In genomic region chr22:37690407-37690806, GRCh38 we compare ENCODE assay signal across 26 cellular contexts.
"Had no signal": no experiment of that assay in that cellular context is flagged by ENCODE, and none has a peak within 500 bp of the region (broad histone marks: within the 10 kb centered on the region; RNA-seq: fewer than 3 reads in every experiment).

No MANE protein-coding gene starts in this region.

- H3K27me3 Mint-ChIP-seq: activated naive CD8-positive, alpha-beta T cell; memory B cell; naive thymus-derived CD4-positive, alpha-beta T cell; T-helper 17 cell had no signal

- H3K36me3 ChIP-seq: neural progenitor cell had no signal

- H3K9me3 Mint-ChIP-seq: activated T-helper 2 cell treated with anti-CD3 and anti-CD28 coated beads, Interferon-gamma antibody, Interleukin-2, Interleukin-4, amounts not matched to agents 10 μg/mL and 5 μg/mL and 100 μg/mL, durations not matched to agents 14 hours and 24 hours and 36 hours; memory B cell; naive thymus-derived CD4-positive, alpha-beta T cell; neural progenitor cell had no signal

- H3K4me3 Mint-ChIP-seq: activated naive CD8-positive, alpha-beta T cell; memory B cell; T-helper 17 cell had no signal

- H3K27ac ChIP-seq: coronary artery, dorsolateral prefrontal cortex, esophagus muscularis mucosa, neural progenitor cell, spleen, suprapubic skin, tibial artery, WERI-Rb-1 had no signal

- DNase-seq: activated CD4-positive, alpha-beta T cell treated with anti-CD3 and anti-CD28 coated beads for 48 hours; activated CD4-positive, alpha-beta T cell treated with anti-CD3 and anti-CD28 coated beads, Interleukin-2, amount 50 U/mL, for 48 hours; activated T-cell treated with anti-CD3 and anti-CD28 coated beads, Interleukin-2, amount 50 U/mL, for 48 hours; anterior cingulate cortex; dorsolateral prefrontal cortex; effector memory CD4-positive, alpha-beta T cell; foreskin melanocyte; left cardiac atrium; left ventricle myocardium superior; midbrain; naive thymus-derived CD4-positive, alpha-beta T cell; right cardiac atrium; spleen; stimulated activated naive CD4-positive, alpha-beta T cell; T-helper 17 cell; T1000; tibial artery; WERI-Rb-1 had no signal

- H3K27me3 ChIP-seq: dorsolateral prefrontal cortex, esophagus muscularis mucosa, neural progenitor cell, spleen, suprapubic skin, tibial artery had no signal

- H3K4me3 ChIP-seq: coronary artery, dorsolateral prefrontal cortex, esophagus muscularis mucosa, neural progenitor cell, spleen, suprapubic skin, tibial artery had no signal

- ATAC-seq: activated CD4-positive, CD25-positive, alpha-beta regulatory T cell treated with anti-CD3 and anti-CD28 coated beads, Interleukin-2, amount 50 U/mL, for 24 hours; left ventricle myocardium superior; naive thymus-derived CD4-positive, alpha-beta T cell; right cardiac atrium; T-helper 17 cell had no signal

- H3K27ac Mint-ChIP-seq: activated naive CD8-positive, alpha-beta T cell; activated T-helper 2 cell treated with anti-CD3 and anti-CD28 coated beads, Interferon-gamma antibody, Interleukin-2, Interleukin-4, amounts not matched to agents 10 μg/mL and 5 μg/mL and 100 μg/mL, durations not matched to agents 14 hours and 24 hours and 36 hours; memory B cell; neural progenitor cell; T-helper 17 cell had no signal

- H3K9me3 ChIP-seq: esophagus muscularis mucosa, spleen, suprapubic skin, tibial artery had no signal

- H3K4me1 ChIP-seq: neural progenitor cell had no signal
